Comparison of ENCODE assay signal across 17 cellular contexts in the genomic region with DNA sequence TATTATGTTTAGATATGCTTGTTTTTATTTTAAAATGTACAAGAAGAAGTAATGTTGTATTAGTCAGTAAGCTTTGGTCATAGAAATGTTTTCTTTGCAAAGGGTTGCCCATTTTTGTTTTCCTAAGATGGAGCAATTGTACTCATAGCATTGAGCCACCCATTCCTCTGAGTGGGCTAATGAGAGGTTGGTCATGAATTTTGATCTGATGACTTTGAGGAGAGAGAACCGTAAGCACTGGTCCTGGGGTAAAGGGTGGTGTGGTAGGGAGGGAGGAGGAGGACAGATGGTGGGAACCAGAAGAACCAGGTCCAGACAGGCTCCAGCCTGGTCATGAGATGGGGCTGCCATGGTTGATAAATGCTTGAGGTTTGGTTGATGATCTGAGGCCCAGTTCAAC. TPM values are rescaled to one million over a fixed set of nuclear protein-coding genes. Genes with fewer than 3 reads are reported as not detected.
A peak's percentile ranks its signal among the peaks of the same experiment; 100 is the strongest.
DNase-seq lines count a peak whose midpoint lies in the region; ATAC-seq, FAIRE-seq and TF ChIP-seq lines count a peak whose summit lies in the region.
"Had no signal": no experiment of that assay in that cellular context is flagged by ENCODE, and none has a peak within 500 bp of the region (broad histone marks: within the 10 kb centered on the region; RNA-seq: fewer than 3 reads in every experiment).

No MANE protein-coding gene starts in this region.

- H3K27me3 ChIP-seq in breast epithelium = no peaks in the 10 kb centered on the region
- no peaks in the 10 kb centered on the region for H3K27me3 ChIP-seq in astrocyte (ENCODE audit: insufficient read depth, low read length)
- H3K27me3 ChIP-seq in left lung = peaks cover 0 to 5% of the 10 kb centered on the region in 2 donors
- no peaks in the 10 kb centered on the region for H3K27me3 ChIP-seq in right lobe of liver
- H3K27me3 ChIP-seq: gastroesophageal sphincter had no signal

- H2AFZ ChIP-seq in astrocyte (ENCODE audit: low read depth, low read length) = peak overlapping the region; percentile 79

- peaks cover 3% of the 10 kb centered on the region for H4K20me1 ChIP-seq in astrocyte (ENCODE audit: insufficient read depth, low read length)

- H3K36me3 Mint-ChIP-seq in MCF 10A (ENCODE audit: insufficient read depth, unreplicated experiment) (no peaks in the 10 kb centered on the region), astrocyte (ENCODE audit: low read depth, unreplicated experiment) (no peaks in the 10 kb centered on the region)
- H3K36me3 Mint-ChIP-seq: activated naive CD4-positive, alpha-beta T cell treated with anti-CD3 and anti-CD28 coated beads, Interleukin-2, amount 10 ng/mL, durations not matched to agents 7 days and 5 days had no signal

- no peak for ATAC-seq in left lung
- ATAC-seq in GM19452 (IDR thresholded peaks at IDR 0.05; ENCODE audit: unreplicated experiment) = no peak
- no peak for ATAC-seq in HG03571 (IDR thresholded peaks at IDR 0.05; ENCODE audit: unreplicated experiment)
- ATAC-seq in right lobe of liver = no peak
- no peak for ATAC-seq in GM19395 (IDR thresholded peaks at IDR 0.05; ENCODE audit: unreplicated experiment)

- no peak for DNase-seq in MCF 10A (ENCODE audit: unreplicated experiment)
- DNase-seq in breast epithelium (ENCODE audit: low spot score in 2 of 2) = no peak
- DNase-seq in astrocyte (ENCODE audit: low read depth) = no peak
- DNase-seq in left lung = no peak
- DNase-seq in right lobe of liver = no peak
- DNase-seq: activated CD4-positive, CD25-positive, alpha-beta regulatory T cell treated with anti-CD3 and anti-CD28 coated beads, Interleukin-2, amount 50 U/mL, for 72 hours; activated CD8-positive, alpha-beta memory T cell treated with anti-CD3 and anti-CD28 coated beads, Interleukin-2, amount 50 U/mL, for 48 hours; activated naive CD4-positive, alpha-beta T cell treated with anti-CD3 and anti-CD28 coated beads, Interleukin-2, amount 10 ng/mL, durations not matched to agents 7 days and 5 days; Right ventricle myocardium superior; stimulated activated CD4-positive, alpha-beta T cell treated with anti-CD3 and anti-CD28 coated beads, Interleukin-1b, Interleukin-23, amount 100 ng/mL, for 48 hours had no signal

- POLR2A ChIA-PET in MCF 10A (lab: Yijun Ruan, JAX) = interaction anchor here (0.6 kb wide), 1 partner anchor 202 kb away, joined by 3 read pairs; no protein-coding TSS in a partner anchor

- TF ChIP-seq CTCF in MCF 10A (IDR thresholded peaks at IDR 0.05; ENCODE audit: unreplicated experiment) = no peak
- TF ChIP-seq CTCF in breast epithelium (IDR thresholded peaks at IDR 0.05) = no peak
- no peak for TF ChIP-seq CTCF in astrocyte (IDR thresholded peaks at IDR 0.05; ENCODE audit: insufficient read depth, low read depth, low read length)
- no peak for TF ChIP-seq CTCF in left lung (IDR thresholded peaks at IDR 0.05)
- TF ChIP-seq CTCF in right lobe of liver (IDR thresholded peaks at IDR 0.05) = no peak

- H3K27ac ChIP-seq in breast epithelium (no peak overlapping the region), astrocyte (ENCODE audit: low read depth, low read length) (peak overlapping the region; percentile 84), left lung (peak overlapping the region; percentile 34 to 61), right lobe of liver (no peak overlapping the region)

- no peak overlapping the region for H3K4me3 Mint-ChIP-seq in MCF 10A (ENCODE audit: unreplicated experiment)
- peak overlapping the region; percentile 7 for H3K4me3 Mint-ChIP-seq in astrocyte (ENCODE audit: unreplicated experiment)
- H3K4me3 Mint-ChIP-seq: activated naive CD4-positive, alpha-beta T cell treated with anti-CD3 and anti-CD28 coated beads, Interleukin-2, amount 10 ng/mL, durations not matched to agents 7 days and 5 days; IgD-negative memory B cell had no signal

- H3K36me3 ChIP-seq in breast epithelium (no peaks in the 10 kb centered on the region), astrocyte (ENCODE audit: insufficient read depth, low read length) (no peaks in the 10 kb centered on the region), left lung (no peaks in the 10 kb centered on the region), right lobe of liver (no peaks in the 10 kb centered on the region)
- H3K36me3 ChIP-seq: gastroesophageal sphincter had no signal

- 100% methylated on average over 1 of the region's 1 CpG for WGBS in right lobe of liver (ENCODE audit: insufficient coverage, low coverage, low lambda C conversion rate, missing lambda C conversion rate)

- BruUV-seq in MCF 10A (replicated peaks; lab: Mats Ljungman, UMichigan) = no TSS peak

- peak overlapping the region; percentile 70 for H3K9ac ChIP-seq in astrocyte (ENCODE audit: low read length)

- intact Hi-C loops in MCF 10A (cut with micrococcal nuclease) = loop anchor here (1.0 to 5.0 kb wide), 4 partner anchors 42 to 820 kb away; a partner anchor contains a TSS
- intact Hi-C loops in breast epithelium (cut with DNase I; ENCODE audit: low total_unique reads) = no loop called here
- intact Hi-C loops in left lung (cut with DNase I) = loop anchor here in 1 of 2 donors (5.0 kb wide), 1 partner anchor 40 kb away; no protein-coding TSS in a partner anchor
- intact Hi-C loops in right lobe of liver (cut with DNase I) = no loop called here

- no peaks in the 10 kb centered on the region for H3K79me2 ChIP-seq in astrocyte (ENCODE audit: insufficient read depth, low read length)

- peak overlapping the region; percentile 83 for H3K4me2 ChIP-seq in astrocyte (ENCODE audit: low read length)

- peak overlapping the region; percentile 88 for H3K27ac Mint-ChIP-seq in MCF 10A (ENCODE audit: low read depth, unreplicated experiment)
- H3K27ac Mint-ChIP-seq in astrocyte (ENCODE audit: unreplicated experiment) = peak overlapping the region; percentile 92
- H3K27ac Mint-ChIP-seq: activated naive CD4-positive, alpha-beta T cell treated with anti-CD3 and anti-CD28 coated beads, Interleukin-2, amount 10 ng/mL, durations not matched to agents 7 days and 5 days; IgD-negative memory B cell had no signal

- FAIRE-seq in astrocyte (lab: Jason Lieb, UNC) = no peak

- H3K4me1 Mint-ChIP-seq in MCF 10A (ENCODE audit: insufficient read depth, unreplicated experiment) (peaks cover 39% of the 10 kb centered on the region), astrocyte (ENCODE audit: low read depth, unreplicated experiment) (peaks cover 34% of the 10 kb centered on the region)

- H3K9me3 ChIP-seq in breast epithelium (no peaks in the 10 kb centered on the region), astrocyte (ENCODE audit: insufficient read depth, low read depth, low read length) (no peaks in the 10 kb centered on the region), left lung (no peaks in the 10 kb centered on the region), right lobe of liver (no peaks in the 10 kb centered on the region)
- H3K9me3 ChIP-seq: gastroesophageal sphincter had no signal

- H3K4me3 ChIP-seq in breast epithelium (no peak overlapping the region), astrocyte (ENCODE audit: insufficient read depth, low read depth, low read length) (no peak overlapping the region), left lung (no peak overlapping the region), right lobe of liver (no peak overlapping the region)
- H3K4me3 ChIP-seq: gastroesophageal sphincter, lung had no signal

- TF ChIP-seq POLR2A in breast epithelium (IDR thresholded peaks at IDR 0.05) (no peak), right lobe of liver (IDR thresholded peaks at IDR 0.05) (no peak)

- H3K4me1 ChIP-seq in breast epithelium = no peaks in the 10 kb centered on the region
- peaks cover 41% of the 10 kb centered on the region for H3K4me1 ChIP-seq in astrocyte (ENCODE audit: insufficient read depth, low read length)
- H3K4me1 ChIP-seq in left lung = peaks cover 0 to 13% of the 10 kb centered on the region in 2 donors
- H3K4me1 ChIP-seq in right lobe of liver = no peaks in the 10 kb centered on the region

- no peaks in the 10 kb centered on the region for H3K9me3 Mint-ChIP-seq in MCF 10A (ENCODE audit: unreplicated experiment)
- H3K9me3 Mint-ChIP-seq in astrocyte (ENCODE audit: unreplicated experiment) = no peaks in the 10 kb centered on the region
- H3K9me3 Mint-ChIP-seq: activated naive CD4-positive, alpha-beta T cell treated with anti-CD3 and anti-CD28 coated beads, Interleukin-2, amount 10 ng/mL, durations not matched to agents 7 days and 5 days; IgD-negative memory B cell; nephron had no signal

- CTCF ChIA-PET in MCF 10A (lab: Yijun Ruan, JAX) = interaction anchor here (0.6 to 8.6 kb wide), 26 partner anchors 10 to 635 kb away, joined by 3 to 112 read pairs (median 4); a partner anchor contains a TSS

- H3K27me3 Mint-ChIP-seq in MCF 10A (ENCODE audit: insufficient read depth, unreplicated experiment) (no peaks in the 10 kb centered on the region), astrocyte (ENCODE audit: low read depth, unreplicated experiment) (no peaks in the 10 kb centered on the region)

RNA-seq across cellular contexts. Expression of a gene that starts 15.9 kb away (rescaled TPM):
- total RNA-seq in MCF 10A (2022) (62.2 and 64.9 TPM in 2 replicates), breast epithelium (1 to 10 TPM in 2 of 3 donors, under 1 TPM in 1; 0.32 to 5.1 (median 3.9) TPM), astrocyte (45.2 and 51.4 TPM in 2 replicates), left lung (10 to 100 TPM; 12.4 to 28.5 TPM), right lobe of liver (1 to 10 TPM in 4 of 6 experiments, under 1 TPM in 2; 0.78 to 2.2 (median 1.9) TPM)

RNA-seq across cellular contexts. Expression of a gene that starts 55.7 kb away (rescaled TPM):
- total RNA-seq in MCF 10A (2022) (3.6 and 4.8 TPM in 2 replicates), breast epithelium (10 to 100 TPM in 2 of 3 donors, 1 to 10 TPM in 1; 5.4 to 12.5 (median 12.3) TPM), astrocyte (4.2 and 4.3 TPM in 2 replicates), left lung (10 to 100 TPM in 1 of 2 donors, 1 to 10 TPM in 1; 9.9 to 13.7 TPM), right lobe of liver (1 to 10 TPM; 2.2 to 8.4 (median 3.5) TPM)

Comparison
In these comparisons a context has a peak if more than half of its experiments do, and no peak if none do; other contexts are left out.
1. H3K27ac ChIP-seq: peak in astrocyte (single experiment) and left lung (2 of 2); none in breast epithelium (0 of 2) and right lobe of liver (0 of 3).